1 cellular context compared by ENCODE assay signal in the genomic region with DNA sequence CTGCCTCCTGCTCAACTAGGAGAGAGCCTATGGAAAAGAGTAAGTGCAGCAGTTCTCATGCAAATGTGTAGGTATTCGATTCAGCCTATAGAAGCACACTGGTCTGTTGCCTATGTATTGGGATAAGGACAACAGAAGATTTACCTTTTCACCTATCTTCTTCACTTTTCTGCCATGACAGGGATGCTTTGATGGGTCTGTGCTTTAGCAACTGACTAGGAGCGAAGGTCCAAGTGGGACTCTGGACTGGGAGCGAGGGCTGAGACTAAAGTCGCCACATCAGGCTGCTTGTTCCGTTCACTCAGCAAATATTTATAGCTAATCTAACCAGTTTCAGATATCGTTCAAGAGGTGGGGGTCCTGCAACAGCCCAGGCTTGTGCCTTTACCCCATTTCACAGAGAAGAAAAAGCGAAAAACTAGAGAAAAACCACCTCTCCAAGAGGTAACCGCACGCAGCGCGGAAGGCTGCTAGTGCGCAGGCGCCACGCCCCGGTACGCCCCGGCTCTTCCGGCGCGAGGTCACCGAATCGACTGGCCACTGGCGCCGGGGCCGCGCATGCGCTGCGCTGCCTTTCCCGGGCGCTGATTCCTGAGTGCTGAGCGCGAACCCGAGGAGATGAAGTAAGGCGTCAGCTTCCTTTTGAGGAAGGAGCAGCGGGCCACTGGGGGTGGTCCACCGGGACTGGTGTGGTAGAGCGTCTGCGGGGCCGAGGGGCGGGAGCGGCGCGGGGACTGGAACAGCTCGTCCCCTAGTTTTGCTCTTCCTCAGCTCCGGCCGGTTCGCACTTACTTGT.
TF ChIP-seq lines count a peak whose summit lies in the region.

A gene with protein sequence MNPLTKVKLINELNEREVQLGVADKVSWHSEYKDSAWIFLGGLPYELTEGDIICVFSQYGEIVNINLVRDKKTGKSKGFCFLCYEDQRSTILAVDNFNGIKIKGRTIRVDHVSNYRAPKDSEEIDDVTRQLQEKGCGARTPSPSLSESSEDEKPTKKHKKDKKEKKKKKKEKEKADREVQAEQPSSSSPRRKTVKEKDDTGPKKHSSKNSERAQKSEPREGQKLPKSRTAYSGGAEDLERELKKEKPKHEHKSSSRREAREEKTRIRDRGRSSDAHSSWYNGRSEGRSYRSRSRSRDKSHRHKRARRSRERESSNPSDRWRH (plus strand): TSS at position 573 of the 796 bp plus-strand sequence. CDS start 46 bp downstream, at position 619.

TF ChIP-seq in GM12878, 131 proteins besides CTCF, POLR2A, EP300 and RAD21 (continued from another document):
- TF ChIP-seq, protein P1, sequence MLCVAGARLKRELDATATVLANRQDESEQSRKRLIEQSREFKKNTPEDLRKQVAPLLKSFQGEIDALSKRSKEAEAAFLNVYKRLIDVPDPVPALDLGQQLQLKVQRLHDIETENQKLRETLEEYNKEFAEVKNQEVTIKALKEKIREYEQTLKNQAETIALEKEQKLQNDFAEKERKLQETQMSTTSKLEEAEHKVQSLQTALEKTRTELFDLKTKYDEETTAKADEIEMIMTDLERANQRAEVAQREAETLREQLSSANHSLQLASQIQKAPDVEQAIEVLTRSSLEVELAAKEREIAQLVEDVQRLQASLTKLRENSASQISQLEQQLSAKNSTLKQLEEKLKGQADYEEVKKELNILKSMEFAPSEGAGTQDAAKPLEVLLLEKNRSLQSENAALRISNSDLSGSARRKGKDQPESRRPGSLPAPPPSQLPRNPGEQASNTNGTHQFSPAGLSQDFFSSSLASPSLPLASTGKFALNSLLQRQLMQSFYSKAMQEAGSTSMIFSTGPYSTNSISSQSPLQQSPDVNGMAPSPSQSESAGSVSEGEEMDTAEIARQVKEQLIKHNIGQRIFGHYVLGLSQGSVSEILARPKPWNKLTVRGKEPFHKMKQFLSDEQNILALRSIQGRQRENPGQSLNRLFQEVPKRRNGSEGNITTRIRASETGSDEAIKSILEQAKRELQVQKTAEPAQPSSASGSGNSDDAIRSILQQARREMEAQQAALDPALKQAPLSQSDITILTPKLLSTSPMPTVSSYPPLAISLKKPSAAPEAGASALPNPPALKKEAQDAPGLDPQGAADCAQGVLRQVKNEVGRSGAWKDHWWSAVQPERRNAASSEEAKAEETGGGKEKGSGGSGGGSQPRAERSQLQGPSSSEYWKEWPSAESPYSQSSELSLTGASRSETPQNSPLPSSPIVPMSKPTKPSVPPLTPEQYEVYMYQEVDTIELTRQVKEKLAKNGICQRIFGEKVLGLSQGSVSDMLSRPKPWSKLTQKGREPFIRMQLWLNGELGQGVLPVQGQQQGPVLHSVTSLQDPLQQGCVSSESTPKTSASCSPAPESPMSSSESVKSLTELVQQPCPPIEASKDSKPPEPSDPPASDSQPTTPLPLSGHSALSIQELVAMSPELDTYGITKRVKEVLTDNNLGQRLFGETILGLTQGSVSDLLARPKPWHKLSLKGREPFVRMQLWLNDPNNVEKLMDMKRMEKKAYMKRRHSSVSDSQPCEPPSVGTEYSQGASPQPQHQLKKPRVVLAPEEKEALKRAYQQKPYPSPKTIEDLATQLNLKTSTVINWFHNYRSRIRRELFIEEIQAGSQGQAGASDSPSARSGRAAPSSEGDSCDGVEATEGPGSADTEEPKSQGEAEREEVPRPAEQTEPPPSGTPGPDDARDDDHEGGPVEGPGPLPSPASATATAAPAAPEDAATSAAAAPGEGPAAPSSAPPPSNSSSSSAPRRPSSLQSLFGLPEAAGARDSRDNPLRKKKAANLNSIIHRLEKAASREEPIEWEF (IDR thresholded peaks at IDR 0.05; ENCODE audit: insufficient replicate concordance, low read depth, low read length): no peak
- peak; percentile 37; the same call in 1 of the 2 replicates for TF ChIP-seq TAF1 (IDR thresholded peaks at IDR 0.05; ENCODE audit: borderline replicate concordance, low read depth, low read length)
